In the genomic region with DNA sequence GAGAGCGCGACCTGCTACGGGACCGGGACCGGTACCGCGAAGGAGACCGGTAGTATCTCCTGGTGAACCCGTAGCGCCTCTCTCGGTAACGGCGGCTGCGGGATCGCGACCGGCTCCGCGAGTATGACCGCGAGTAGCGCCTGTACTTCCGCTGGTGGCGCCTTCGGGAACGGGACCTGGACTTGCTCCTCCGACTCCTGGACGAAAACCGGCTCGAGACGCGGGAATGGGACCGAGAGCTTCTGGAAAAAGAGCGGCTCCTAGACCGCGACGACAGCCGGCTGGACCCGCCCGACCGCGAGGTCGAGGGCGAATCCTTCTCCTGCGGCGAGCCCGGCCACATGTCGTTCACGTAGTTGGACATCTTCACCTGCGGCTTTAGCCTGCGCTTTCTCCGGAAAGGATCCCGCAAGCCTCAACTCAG, we compare ENCODE assay signal across 8 cellular contexts. TPM values are rescaled to one million over a fixed set of nuclear protein-coding genes. Genes with fewer than 3 reads are reported as not detected.
A peak's percentile ranks its signal among the peaks of the same experiment; 100 is the strongest.
DNase-seq lines count a peak whose midpoint lies in the region; ATAC-seq and TF ChIP-seq lines count a peak whose summit lies in the region.

No MANE protein-coding gene starts in this region.

- H3K27me3 Mint-ChIP-seq in Calu3 (ENCODE audit: unreplicated experiment) = no peaks in the 10 kb centered on the region
- H3K27me3 Mint-ChIP-seq in GM23338 (ENCODE audit: insufficient read depth, low read depth, poor library complexity) = peaks cover 11% of the 10 kb centered on the region
- H3K27me3 Mint-ChIP-seq in memory B cell = no peaks in the 10 kb centered on the region

- intact Hi-C loops in Calu3 (cut with micrococcal nuclease; ENCODE audit: unreplicated experiment) = no loop called here

- H3K27ac Mint-ChIP-seq in Calu3 (ENCODE audit: unreplicated experiment) = peak overlapping the region; percentile 94
- peak overlapping the region; percentile 97 for H3K27ac Mint-ChIP-seq in GM23338
- H3K27ac Mint-ChIP-seq in memory B cell = peak overlapping the region; percentile 100

- peaks cover 4% of the 10 kb centered on the region for H4K20me1 ChIP-seq in GM23338 (replicated peaks; ENCODE audit: insufficient read depth)

- H3K27me3 ChIP-seq in GM23338 (ENCODE audit: insufficient read depth) (no peaks in the 10 kb centered on the region), Peyer's patch (no peaks in the 10 kb centered on the region), thymus (ENCODE audit: control insufficient read depth, insufficient read depth) (no peaks in the 10 kb centered on the region)

- H3F3A ChIP-seq in GM23338 (replicated peaks; ENCODE audit: low read depth) = peaks cover 4% of the 10 kb centered on the region; the same call in 1 of the 2 replicates

- no TSS peak for BruUV-seq in Calu3 (replicated peaks; lab: Mats Ljungman, UMichigan)

- DNase-seq in Calu3 = no peak
- peak; percentile 37 for DNase-seq in GM23338 (ENCODE audit: low spot score)
- no peak for DNase-seq in Peyer's patch
- peak in 17 of 61 donors; percentile 11 to 73 (median 42) for DNase-seq in caudate nucleus (lab: John Stamatoyannopoulos, UW)
- DNase-seq in memory B cell (ENCODE audit: low spot score in 2 of 2) = peak; percentile 25 to 39
- no peak for DNase-seq in NCI-H1436 (lab: John Stamatoyannopoulos, UW)
- DNase-seq in NCI-H2196 treated with DMSO at 0.1 percent for 48 hours (lab: John Stamatoyannopoulos, UW; ENCODE audit: unreplicated experiment) = no peak

- H3K9me2 ChIP-seq in GM23338 (ENCODE audit: insufficient read depth) = no peaks in the 10 kb centered on the region

- peak; percentile 9 for ATAC-seq in GM23338
- no peak for ATAC-seq in memory B cell (ENCODE audit: low read depth)

- H3K9me3 ChIP-seq in Peyer's patch (no peaks in the 10 kb centered on the region), thymus (ENCODE audit: control insufficient read depth) (no peaks in the 10 kb centered on the region)

- H3K4me1 ChIP-seq in GM23338 (ENCODE audit: insufficient read depth) (no peaks in the 10 kb centered on the region; the same call in 1 of the 2 replicates), Peyer's patch (peaks cover 0 to 44% (median 2%) of the 10 kb centered on the region in 4 donors), thymus (ENCODE audit: control insufficient read depth, insufficient read depth, low read length) (peaks cover 13% of the 10 kb centered on the region)

- under 1% methylated on average over 53 of the region's 53 CpGs for WGBS in thymus

- peak overlapping the region; percentile 73 for H3K4me2 ChIP-seq in GM23338

- TF ChIP-seq CTCF in Calu3 (IDR thresholded peaks at IDR 0.05; ENCODE audit: unreplicated experiment) = no peak
- no peak for TF ChIP-seq CTCF in GM23338 (conservative IDR thresholded peaks at IDR 0.05; ENCODE audit: low read depth in 2 of 2)
- TF ChIP-seq CTCF in Peyer's patch (IDR thresholded peaks at IDR 0.05) = peak in 1 of 6 experiments; percentile 14

- H3K4me3 Mint-ChIP-seq in Calu3 (ENCODE audit: low read depth, unreplicated experiment) = peak overlapping the region; percentile 88
- peak overlapping the region; percentile 89 for H3K4me3 Mint-ChIP-seq in GM23338
- H3K4me3 Mint-ChIP-seq in memory B cell = peak overlapping the region; percentile 97

- H3K9me3 Mint-ChIP-seq in Calu3 (ENCODE audit: low read depth, unreplicated experiment) = no peaks in the 10 kb centered on the region
- H3K9me3 Mint-ChIP-seq in GM23338 = no peaks in the 10 kb centered on the region; the same call in 1 of the 3 replicates
- H3K9me3 Mint-ChIP-seq in memory B cell = no peaks in the 10 kb centered on the region

- no peak for TF ChIP-seq POLR2A in Peyer's patch (IDR thresholded peaks at IDR 0.05)

- H3K36me3 Mint-ChIP-seq in Calu3 (ENCODE audit: insufficient read depth, unreplicated experiment) (peaks cover 52% of the 10 kb centered on the region), GM23338 (ENCODE audit: low read depth) (peaks cover 49% of the 10 kb centered on the region), memory B cell (peaks cover 16% of the 10 kb centered on the region)

- H3K27ac ChIP-seq in GM23338 (ENCODE audit: low read depth) (peak overlapping the region; percentile 91; the same call in 1 of the 2 replicates), Peyer's patch (peak overlapping the region; percentile 94 to 99 (median 99)), caudate nucleus (ENCODE audit: low read depth, low read length) (peak overlapping the region; percentile 100), thymus (ENCODE audit: low read depth) (peak overlapping the region; percentile 100)

- H3K79me2 ChIP-seq in GM23338 (replicated peaks; ENCODE audit: insufficient read depth) = peaks cover 31% of the 10 kb centered on the region

- peak overlapping the region; percentile 45; the same call in 1 of the 2 replicates for H2AFZ ChIP-seq in GM23338

- CTCF ChIA-PET in Calu3 (lab: Charles Lee) = no interaction called here

- H3K36me3 ChIP-seq in GM23338 (ENCODE audit: insufficient read depth) = peaks cover 34% of the 10 kb centered on the region
- H3K36me3 ChIP-seq in Peyer's patch = peaks cover 0 to 48% (median 0%) of the 10 kb centered on the region in 3 donors
- peaks cover 14% of the 10 kb centered on the region for H3K36me3 ChIP-seq in thymus (ENCODE audit: control insufficient read depth, insufficient read depth)

- H3K4me1 Mint-ChIP-seq in Calu3 (ENCODE audit: low read depth, unreplicated experiment) (no peaks in the 10 kb centered on the region), GM23338 (peaks cover 12% of the 10 kb centered on the region), memory B cell (peaks cover 16% of the 10 kb centered on the region)

- peak overlapping the region; percentile 75 for H3K4me3 ChIP-seq in GM23338
- peak overlapping the region; percentile 72 to 97 (median 88) for H3K4me3 ChIP-seq in Peyer's patch
- H3K4me3 ChIP-seq in thymus (ENCODE audit: low read length) = peak overlapping the region; percentile 83

TF ChIP-seq in GM23338, 12 proteins besides CTCF, POLR2A, EP300 and RAD21 (continues in another document):
- TF ChIP-seq POLR2AphosphoS5 (IDR thresholded peaks at IDR 0.05; ENCODE audit: low read depth) = no peak
- TF ChIP-seq REST (IDR thresholded peaks at IDR 0.05; ENCODE audit: unreplicated experiment) = no peak
- no peak for TF ChIP-seq ZNF114 (CRISPR knock-in tag; IDR thresholded peaks at IDR 0.05)
- TF ChIP-seq EZH2phosphoT487 (IDR thresholded peaks at IDR 0.05; ENCODE audit: unreplicated experiment) = no peak
- TF ChIP-seq EZH2 (IDR thresholded peaks at IDR 0.05; ENCODE audit: low read depth, unreplicated experiment) = no peak

RNA-seq across cellular contexts. Expression of gene RSRP1, which starts 0.6 kb away (rescaled TPM):
- total RNA-seq in Calu3 (2022) = 56.9 and 60.4 TPM in 2 replicates
- total RNA-seq in GM23338 (2014; rRNA removed; shearing (Covaris generic)) = 91.4 and 107 TPM in 2 replicates
- polyA plus RNA-seq in GM23338 (2016; fragmentation: Nextera tagmentation; extraction: Ambion mirVana) = 77.0 and 93.7 TPM in 2 replicates
- 100 to 1,000 TPM; 229 to 358 (median 274) TPM for total RNA-seq in Peyer's patch
- polyA plus RNA-seq in thymus = 418 TPM

RNA-seq across cellular contexts. Expression of gene SYF2, which starts 14.3 kb away (rescaled TPM):
- 24.3 and 28.2 TPM in 2 replicates for total RNA-seq in Calu3 (2022)
- 22.9 and 24.6 TPM in 2 replicates for total RNA-seq in GM23338 (2014; rRNA removed; shearing (Covaris generic))
- 74.5 and 82.6 TPM in 2 replicates for polyA plus RNA-seq in GM23338 (2016; fragmentation: Nextera tagmentation; extraction: Ambion mirVana)
- total RNA-seq in Peyer's patch = 10 to 100 TPM; 24.8 to 45.7 (median 30.9) TPM
- polyA plus RNA-seq in thymus = 150 TPM

RNA-seq across cellular contexts. Expression of gene RHD, which starts 25.7 kb away (rescaled TPM):
- total RNA-seq in Calu3 (2022) (not detected in 2 replicates), Peyer's patch (not detected)
- total RNA-seq in GM23338 (2014; rRNA removed; shearing (Covaris generic)) = 0.21 TPM in 1 of 2 replicates, not detected in the other
- polyA plus RNA-seq in GM23338 (2016; fragmentation: Nextera tagmentation; extraction: Ambion mirVana) (0.26 and 0.31 TPM in 2 replicates), thymus (0.09 TPM)

Comparison
In these comparisons a context has a peak if more than half of its experiments do, and no peak if none do; other contexts are left out.
1. DNase-seq: peak in GM23338 (single experiment) and memory B cell (2 of 2); none in Calu3 (single experiment), Peyer's patch (0 of 3), NCI-H1436 (single experiment) and NCI-H2196 treated with DMSO at 0.1 percent for 48 hours (single experiment).
2. Peak in every context shown above with its lines, with median percentiles within 50 percentile points of each other: H3K27ac Mint-ChIP-seq, H3K4me3 Mint-ChIP-seq, H3K27ac ChIP-seq and H3K4me3 ChIP-seq.